In genomic region chr1:117826551-117827078, GRCh38 we compare ENCODE assay signal across 10 cellular contexts.
A peak's percentile ranks its signal among the peaks of the same experiment; 100 is the strongest.
DNase-seq lines count a peak whose midpoint lies in the region; ATAC-seq and TF ChIP-seq lines count a peak whose summit lies in the region.
"Had no signal": no experiment of that assay in that cellular context is flagged by ENCODE, and none has a peak within 500 bp of the region (broad histone marks: within the 10 kb centered on the region; RNA-seq: fewer than 3 reads in every experiment).

No MANE protein-coding gene starts in this region.

- H3K9me3 ChIP-seq in left ventricle myocardium inferior (replicated peaks), result no peaks in the 10 kb centered on the region
- no peaks in the 10 kb centered on the region for H3K9me3 ChIP-seq in subcutaneous abdominal adipose tissue (ENCODE audit: control insufficient read depth in 5 of 5, low read length in 5 of 5)
- H3K9me3 ChIP-seq in T-helper 17 cell (ENCODE audit: control insufficient read depth, low read length, poor library complexity, severe bottlenecking), result no peaks in the 10 kb centered on the region

- H3K27me3 Mint-ChIP-seq in HFFc6 (ENCODE audit: insufficient read depth), result no peaks in the 10 kb centered on the region
- peaks cover 20% of the 10 kb centered on the region for H3K27me3 Mint-ChIP-seq in activated T-helper 17 cell treated with anti-CD3 and anti-CD28 coated beads, Interleukin-2, amount 50 U/mL, for 72 hours
- peaks cover 5% of the 10 kb centered on the region for H3K27me3 Mint-ChIP-seq in T-helper 17 cell

- peaks cover 5% of the 10 kb centered on the region; the same call in 1 of the 2 replicates for H3K9me3 Mint-ChIP-seq in HFFc6
- peaks cover 6% of the 10 kb centered on the region for H3K9me3 Mint-ChIP-seq in activated T-helper 17 cell treated with anti-CD3 and anti-CD28 coated beads, Interleukin-2, amount 50 U/mL, for 72 hours

- H3K27ac ChIP-seq in left ventricle myocardium inferior (replicated peaks) (peak overlapping the region; percentile 57), subcutaneous abdominal adipose tissue (ENCODE audit: low read depth, low read length) (peak overlapping the region; percentile 69)

- H3K36me3 ChIP-seq in left ventricle myocardium inferior (no peaks in the 10 kb centered on the region), subcutaneous abdominal adipose tissue (ENCODE audit: control insufficient read depth in 5 of 5, insufficient read depth in 5 of 5, low read length in 5 of 5) (no peaks in the 10 kb centered on the region)
- H3K36me3 ChIP-seq: Peyer's patch had no signal

- peak; percentile 76 for ATAC-seq in activated T-helper 17 cell treated with anti-CD3 and anti-CD28 coated beads, Interleukin-2, amount 50 U/mL, for 72 hours (replicated peaks)
- ATAC-seq in T-helper 17 cell (no peak), HG03342 (IDR thresholded peaks at IDR 0.05; ENCODE audit: unreplicated experiment) (no peak)

- no peak for TF ChIP-seq CTCF in HFFc6 (IDR thresholded peaks at IDR 0.05)
- no peak for TF ChIP-seq CTCF in left ventricle myocardium inferior (IDR thresholded peaks at IDR 0.05; ENCODE audit: borderline replicate concordance)

- peaks cover 74% of the 10 kb centered on the region for H3K4me1 Mint-ChIP-seq in HFFc6 (ENCODE audit: low read depth)
- no peaks in the 10 kb centered on the region for H3K4me1 Mint-ChIP-seq in activated T-helper 17 cell treated with anti-CD3 and anti-CD28 coated beads, Interleukin-2, amount 50 U/mL, for 72 hours
- no peaks in the 10 kb centered on the region for H3K4me1 Mint-ChIP-seq in T-helper 17 cell

- intact Hi-C loops in left ventricle myocardium inferior (cut with micrococcal nuclease), result no loop called here

- H3K27ac Mint-ChIP-seq in HFFc6, result peak overlapping the region; percentile 92
- no peak overlapping the region for H3K27ac Mint-ChIP-seq in activated T-helper 17 cell treated with anti-CD3 and anti-CD28 coated beads, Interleukin-2, amount 50 U/mL, for 72 hours
- no peak overlapping the region for H3K27ac Mint-ChIP-seq in T-helper 17 cell
- H3K27ac Mint-ChIP-seq: activated T-helper 1 cell treated with anti-CD3 and anti-CD28 coated beads, Interleukin-12 subunit alpha, Interleukin-12 subunit beta, Interleukin-2, Interleukin-4 antibody, amounts not matched to agents 30 ng/mL and 10 ng/mL and 1 ng/mL, durations not matched to agents 14 hours and 24 hours and 36 hours had no signal

- H3K4me3 ChIP-seq in left ventricle myocardium inferior, result no peak overlapping the region
- H3K4me3 ChIP-seq in subcutaneous abdominal adipose tissue (ENCODE audit: low read depth in 1 of 5, low read length in 5 of 5), result no peak overlapping the region
- H3K4me3 ChIP-seq: Peyer's patch had no signal

- H3K4me1 ChIP-seq in left ventricle myocardium inferior (peaks cover 53% of the 10 kb centered on the region), subcutaneous abdominal adipose tissue (ENCODE audit: control insufficient read depth in 5 of 5, insufficient read depth in 5 of 5, low read length in 5 of 5) (peaks cover 9 to 46% (median 20%) of the 10 kb centered on the region in 5 donors)
- H3K4me1 ChIP-seq: Peyer's patch had no signal

- peak overlapping the region; percentile 54 for H3K4me3 Mint-ChIP-seq in HFFc6
- H3K4me3 Mint-ChIP-seq in activated T-helper 17 cell treated with anti-CD3 and anti-CD28 coated beads, Interleukin-2, amount 50 U/mL, for 72 hours, result no peak overlapping the region
- no peak overlapping the region for H3K4me3 Mint-ChIP-seq in T-helper 17 cell
- H3K4me3 Mint-ChIP-seq: activated T-helper 1 cell treated with anti-CD3 and anti-CD28 coated beads, Interleukin-12 subunit alpha, Interleukin-12 subunit beta, Interleukin-2, Interleukin-4 antibody, amounts not matched to agents 30 ng/mL and 10 ng/mL and 1 ng/mL, durations not matched to agents 14 hours and 24 hours and 36 hours had no signal

- H3K27me3 ChIP-seq in left ventricle myocardium inferior (ENCODE audit: low read depth), result no peaks in the 10 kb centered on the region
- no peaks in the 10 kb centered on the region for H3K27me3 ChIP-seq in subcutaneous abdominal adipose tissue (ENCODE audit: control insufficient read depth in 5 of 5, insufficient read depth in 4 of 5, low read length in 5 of 5)
- H3K27me3 ChIP-seq: Peyer's patch had no signal

- H3K36me3 Mint-ChIP-seq in HFFc6 (ENCODE audit: low read depth) (peaks cover 11% of the 10 kb centered on the region; the same call in 1 of the 2 replicates), T-helper 17 cell (ENCODE audit: low read depth) (peaks cover 2% of the 10 kb centered on the region)
- no peaks in the 10 kb centered on the region for H3K36me3 Mint-ChIP-seq in activated T-helper 17 cell treated with anti-CD3 and anti-CD28 coated beads, Interleukin-2, amount 50 U/mL, for 72 hours (ENCODE audit: low read depth)

- peak overlapping the region in 1 of 5 donors; percentile 31 for H3K9ac ChIP-seq in subcutaneous abdominal adipose tissue (ENCODE audit: low read length in 5 of 5)

- DNase-seq in HFFc6 (peak; percentile 92), left ventricle myocardium inferior (peak; percentile 63), T-helper 17 cell (no peak), NCI-H69 (lab: John Stamatoyannopoulos, UW) (no peak), cerebellum (ENCODE audit: low spot score) (no peak)
- DNase-seq: Peyer's patch had no signal

Comparison
In these comparisons a context has a peak if more than half of its experiments do, and no peak if none do; other contexts are left out.
1. DNase-seq: peak in HFFc6 (single experiment) and left ventricle myocardium inferior (single experiment); none in T-helper 17 cell (0 of 3), NCI-H69 (single experiment) and cerebellum (single experiment).